Comparison of ENCODE assay signal across 1 cellular context in genomic region chr16:90022209-90023077, GRCh38.
TF ChIP-seq lines count a peak whose summit lies in the region.

No MANE protein-coding gene starts in this region.

TF ChIP-seq in H1, 55 proteins besides CTCF, POLR2A, EP300 and RAD21 (continued from another document):
- no peak for TF ChIP-seq ATF2 (IDR thresholded peaks at IDR 0.05; ENCODE audit: low read length)
- no peak for TF ChIP-seq GTF2F1 (IDR thresholded peaks at IDR 0.05; ENCODE audit: borderline replicate concordance, low read depth, low read length)
- TF ChIP-seq SAP30 (IDR thresholded peaks at IDR 0.05; ENCODE audit: insufficient read depth, insufficient replicate concordance, low read length), result no peak
- TF ChIP-seq BCL11A (IDR thresholded peaks at IDR 0.05; ENCODE audit: low read depth in 2 of 2, low read length in 2 of 2), result no peak
- TF ChIP-seq JUN (IDR thresholded peaks at IDR 0.05; ENCODE audit: low read depth, low read length), result no peak
- TF ChIP-seq TEAD4 (IDR thresholded peaks at IDR 0.05; ENCODE audit: low read depth, low read length), result no peak
- no peak for TF ChIP-seq RXRA (IDR thresholded peaks at IDR 0.05; ENCODE audit: insufficient read depth, low read depth, low read length)
- TF ChIP-seq TAF1 (IDR thresholded peaks at IDR 0.05; ENCODE audit: low read depth, low read length), result peak; percentile 57; the same call in 1 of the 2 replicates
- no peak for TF ChIP-seq GABPA (IDR thresholded peaks at IDR 0.05; ENCODE audit: borderline replicate concordance, insufficient read depth, low read length)
- TF ChIP-seq EZH2 (IDR thresholded peaks at IDR 0.05; ENCODE audit: low read depth, low read length, severe bottlenecking), result no peak
- TF ChIP-seq HDAC6 (IDR thresholded peaks at IDR 0.05; ENCODE audit: low read depth, low read length), result no peak
- no peak for TF ChIP-seq SIX5 (IDR thresholded peaks at IDR 0.05; ENCODE audit: low read depth, low read length)
- TF ChIP-seq BRCA1 (IDR thresholded peaks at IDR 0.05; ENCODE audit: low read depth, low read length), result peak; percentile 94
- TF ChIP-seq, protein P1, sequence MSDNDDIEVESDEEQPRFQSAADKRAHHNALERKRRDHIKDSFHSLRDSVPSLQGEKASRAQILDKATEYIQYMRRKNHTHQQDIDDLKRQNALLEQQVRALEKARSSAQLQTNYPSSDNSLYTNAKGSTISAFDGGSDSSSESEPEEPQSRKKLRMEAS (IDR thresholded peaks at IDR 0.05), result peak; percentile 73
- peak; percentile 54; the same call in 1 of the 2 replicates for TF ChIP-seq POLR2AphosphoS5 (IDR thresholded peaks at IDR 0.05; ENCODE audit: low read depth, low read length)
- TF ChIP-seq CREB1 (IDR thresholded peaks at IDR 0.05), result no peak
- 0 out of 4 replicates have a peak, but pooled peaks of 1 of the 2 experiments have one; percentile 53 for TF ChIP-seq HDAC2 (IDR thresholded peaks at IDR 0.05; ENCODE audit: borderline replicate concordance in 1 of 2, low read depth in 2 of 2, low read length in 2 of 2)
- peak; percentile 35; the same call in 1 of the 2 replicates for TF ChIP-seq YY1 (IDR thresholded peaks at IDR 0.05; ENCODE audit: low read depth, low read length)
- peak; percentile 74; the same call in 1 of the 2 replicates for TF ChIP-seq EGR1 (IDR thresholded peaks at IDR 0.05; ENCODE audit: borderline replicate concordance, low read depth, low read length)
- TF ChIP-seq BACH1 (IDR thresholded peaks at IDR 0.05; ENCODE audit: low read length), result no peak
- no peak for TF ChIP-seq ZNF274 (IDR thresholded peaks at IDR 0.05; ENCODE audit: borderline replicate concordance, extremely low read depth, low read length)
- peak; percentile 49 to 78; a peak in 1 of 4 replicates for TF ChIP-seq SIN3A (conservative IDR thresholded peaks at IDR 0.05 in 1 of 2, IDR thresholded peaks at IDR 0.05 in 1 of 2; ENCODE audit: low read depth in 1 of 2, low read length in 2 of 2)
TF ChIP-seq in H1: peak in this region for 13.
